Comparison of ENCODE assay signal across 9 cellular contexts in the genomic region with DNA sequence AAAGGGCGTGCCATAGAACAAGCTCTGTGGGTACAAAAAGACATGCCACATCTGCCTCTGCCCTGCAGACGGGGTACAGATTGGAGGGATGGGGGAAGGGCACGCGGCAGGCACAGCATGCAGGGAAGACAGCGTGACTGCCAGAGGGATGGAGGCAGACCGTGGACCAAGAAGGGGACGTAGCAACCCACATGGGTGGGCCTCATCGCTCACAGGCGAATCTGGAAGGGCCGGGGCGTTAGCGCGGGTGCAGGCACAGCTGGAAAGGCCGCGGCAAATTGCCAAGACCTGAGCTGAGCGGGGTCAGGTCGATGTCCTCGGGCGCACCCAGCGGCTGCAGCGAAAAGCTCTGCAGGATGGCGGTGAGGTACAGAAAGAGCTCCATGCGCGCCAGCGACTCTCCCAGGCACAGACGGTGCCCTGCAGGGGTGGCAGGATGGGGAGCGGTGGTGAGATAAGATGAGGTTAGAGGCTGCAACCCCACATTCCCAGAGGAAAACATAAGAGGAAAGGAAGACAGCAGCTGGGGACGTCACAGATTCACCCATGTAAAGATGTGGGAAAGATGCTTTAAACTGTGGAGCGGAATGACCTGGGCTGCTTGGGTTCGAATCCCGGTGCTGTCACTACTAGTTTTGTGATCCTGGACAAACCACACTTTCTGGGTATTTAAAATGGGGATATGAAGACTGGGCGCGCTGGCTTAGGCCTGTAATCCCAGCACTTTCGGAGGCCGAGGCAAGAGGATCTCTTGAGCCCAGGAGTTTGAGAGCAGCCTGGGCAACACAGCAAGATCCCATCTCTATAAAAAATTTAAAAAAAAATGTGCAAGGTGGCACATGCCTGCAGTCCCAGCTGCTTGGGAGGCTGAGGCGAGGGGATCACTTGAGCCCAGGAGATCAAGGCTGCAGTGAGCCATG. TPM values are rescaled to one million over a fixed set of nuclear protein-coding genes. Genes with fewer than 3 reads are reported as not detected.
DNase-seq lines count a peak whose midpoint lies in the region; ATAC-seq and TF ChIP-seq lines count a peak whose summit lies in the region.
"Not testable (repeated sequence)": the region's sequence is repeated elsewhere in the genome, so short reads cannot be mapped to it uniquely, and the experiment has no call there.
"Had no signal": no experiment of that assay in that cellular context is flagged by ENCODE, and none has a peak within 500 bp of the region (broad histone marks: within the 10 kb centered on the region; RNA-seq: fewer than 3 reads in every experiment).

No MANE protein-coding gene starts in this region.

- H3K4me1 ChIP-seq in HUES64 (ENCODE audit: insufficient read depth, low read length): not testable (repeated sequence)
- H3K4me1 ChIP-seq in tibial artery: peaks cover 0 to 20% (median 8%) of the 10 kb centered on the region in 4 donors

- DNase-seq in G401 (ENCODE audit: low spot score) (peak; percentile 49), RKO (ENCODE audit: low spot score) (peak; percentile 65), activated T-cell treated with anti-CD3 and anti-CD28 coated beads for 48 hours (ENCODE audit: low read depth) (peak; percentile 67), left colon (peak; percentile 84 to 90), sciatic nerve (ENCODE audit: low spot score) (peak; percentile 92), tibial artery (peak; percentile 69 to 87)
- not testable (repeated sequence) for DNase-seq in coronary artery (ENCODE audit: low spot score)

- H3K9me3 ChIP-seq in HUES64 (ENCODE audit: insufficient read depth, low read depth, low read length); tibial artery: not testable (repeated sequence)

- in situ Hi-C loops in G401 (cut with HindIII; ENCODE audit: low sequenced_read_pairs): not testable (repeated sequence)

- WGBS in HUES64: 34% methylated on average over 27 of the region's 36 CpGs

- H3K36me3 ChIP-seq in HUES64 (ENCODE audit: insufficient read depth, low read length); tibial artery: not testable (repeated sequence)

- H3K27ac ChIP-seq in HUES64 (ENCODE audit: low read depth, low read length): not testable (repeated sequence)
- H3K27ac ChIP-seq in coronary artery: peak overlapping the region in 1 of 2 donors; percentile 63
- H3K27ac ChIP-seq in tibial artery: peak overlapping the region in 1 of 2 donors; percentile 22

- H3K4me3 ChIP-seq in HUES64 (ENCODE audit: low read length) (peak overlapping the region; percentile 27; the same call in 1 of the 2 replicates), coronary artery (peak overlapping the region; percentile 63), tibial artery (peak overlapping the region; percentile 25 to 37)

- ATAC-seq in left colon (peak; percentile 92), sciatic nerve (peak; percentile 91)

- H3K9ac ChIP-seq in HUES64 (ENCODE audit: low read depth, low read length): not testable (repeated sequence)

- TF ChIP-seq CTCF in coronary artery (IDR thresholded peaks at IDR 0.05): not testable (repeated sequence)
- TF ChIP-seq CTCF in tibial artery (IDR thresholded peaks at IDR 0.05): peak in 1 of 2 experiments; percentile 23

- intact Hi-C loops in left colon (cut with DNase I, micrococcal nuclease): loop anchor here in 1 of 2 donors (5.0 kb wide), 1 partner anchor 156 kb away; no protein-coding TSS in a partner anchor
- intact Hi-C loops in sciatic nerve (cut with DNase I); tibial artery (cut with DNase I; ENCODE audit: low total_unique reads): not testable (repeated sequence)

- not testable (repeated sequence) for H3K27me3 ChIP-seq in HUES64 (ENCODE audit: insufficient read depth, low read length); tibial artery

RNA-seq across cellular contexts. Expression of a gene that starts 19.7 kb away (rescaled TPM):
- 113 and 117 TPM in 2 replicates for total RNA-seq in G401 (2014; rRNA removed; shearing (Covaris generic))
- polyA plus RNA-seq in HUES64 (2013, experiment 1 of 2): 65.0 TPM
- 63.3 TPM for polyA plus RNA-seq in HUES64 (2013, experiment 2 of 2)
- total RNA-seq in left colon (10 to 100 TPM; 95.3 to 96.9 TPM), sciatic nerve (109 TPM)

RNA-seq across cellular contexts. Expression of a gene that starts 31.5 kb away (rescaled TPM):
- not detected in 2 replicates for total RNA-seq in G401 (2014; rRNA removed; shearing (Covaris generic))
- not detected for polyA plus RNA-seq in HUES64 (2013, experiment 1 of 2)
- polyA plus RNA-seq in HUES64 (2013, experiment 2 of 2): not detected
- total RNA-seq in left colon: not detected
- total RNA-seq in sciatic nerve: not detected
- total RNA-seq: frontal cortex had no signal

RNA-seq across cellular contexts. Expression of a gene that starts 40.7 kb away (rescaled TPM):
- total RNA-seq in G401 (2014; rRNA removed; shearing (Covaris generic)): 8.2 and 20.8 TPM in 2 replicates
- polyA plus RNA-seq in HUES64 (2013, experiment 1 of 2): 17.6 TPM
- 19.7 TPM for polyA plus RNA-seq in HUES64 (2013, experiment 2 of 2)
- total RNA-seq in left colon (10 to 100 TPM; 65.9 to 67.9 TPM), sciatic nerve (29.5 TPM)

RNA-seq across cellular contexts. Expression of a gene that starts 43.4 kb away (rescaled TPM):
- 3.8 TPM in 1 of 2 replicates, not detected in the other for total RNA-seq in G401 (2014; rRNA removed; shearing (Covaris generic))
- polyA plus RNA-seq in HUES64 (2013, experiment 1 of 2): not detected
- not detected for polyA plus RNA-seq in HUES64 (2013, experiment 2 of 2)
- total RNA-seq in left colon (1 to 10 TPM in 1 of 2 donors, not detected in 1; 1.7 TPM), sciatic nerve (173 TPM)
- total RNA-seq: frontal cortex had no signal
